In genomic region chr7:44110724-44111635, GRCh38 we compare ENCODE assay signal across 2 cellular contexts.
A peak's percentile ranks its signal among the peaks of the same experiment; 100 is the strongest.
TF ChIP-seq lines count a peak whose summit lies in the region.

No MANE protein-coding gene starts in this region.

TF ChIP-seq in HEK293, 187 proteins besides CTCF, POLR2A, EP300 and RAD21:
- TF ChIP-seq ZFHX2 (tag by site-specific recombination; conservative IDR thresholded peaks at IDR 0.05) = 0 out of 2 replicates have a peak, but pooled peaks have one; percentile 15
- 0 out of 2 replicates have a peak, but pooled peaks have one; percentile 15 for TF ChIP-seq SP2 (tag by site-specific recombination; IDR thresholded peaks at IDR 0.05)
- TF ChIP-seq ZNF138 (tag by site-specific recombination; IDR thresholded peaks at IDR 0.05; ENCODE audit: borderline replicate concordance) = no peak

TF ChIP-seq in K562, 482 proteins besides CTCF, POLR2A, EP300 and RAD21:
- no peak for TF ChIP-seq NCOA2 (IDR thresholded peaks at IDR 0.05; ENCODE audit: partially characterized antibody in 2 of 2)
- peak; percentile 11 to 33; a peak in 1 of 4 replicates for TF ChIP-seq NRF1 (conservative IDR thresholded peaks at IDR 0.05 in 1 of 2, IDR thresholded peaks at IDR 0.05 in 1 of 2)
- TF ChIP-seq, protein P1, sequence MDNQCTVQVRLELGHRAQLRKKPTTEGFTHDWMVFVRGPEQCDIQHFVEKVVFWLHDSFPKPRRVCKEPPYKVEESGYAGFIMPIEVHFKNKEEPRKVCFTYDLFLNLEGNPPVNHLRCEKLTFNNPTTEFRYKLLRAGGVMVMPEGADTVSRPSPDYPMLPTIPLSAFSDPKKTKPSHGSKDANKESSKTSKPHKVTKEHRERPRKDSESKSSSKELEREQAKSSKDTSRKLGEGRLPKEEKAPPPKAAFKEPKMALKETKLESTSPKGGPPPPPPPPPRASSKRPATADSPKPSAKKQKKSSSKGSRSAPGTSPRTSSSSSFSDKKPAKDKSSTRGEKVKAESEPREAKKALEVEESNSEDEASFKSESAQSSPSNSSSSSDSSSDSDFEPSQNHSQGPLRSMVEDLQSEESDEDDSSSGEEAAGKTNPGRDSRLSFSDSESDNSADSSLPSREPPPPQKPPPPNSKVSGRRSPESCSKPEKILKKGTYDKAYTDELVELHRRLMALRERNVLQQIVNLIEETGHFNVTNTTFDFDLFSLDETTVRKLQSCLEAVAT (IDR thresholded peaks at IDR 0.05) = no peak
- TF ChIP-seq HEY1 (CRISPR knock-in tag; IDR thresholded peaks at IDR 0.05; ENCODE audit: borderline replicate concordance) = no peak
- no peak for TF ChIP-seq IFI16 (CRISPR knock-in tag; IDR thresholded peaks at IDR 0.05)
- no peak for TF ChIP-seq CXXC5 (CRISPR knock-in tag; IDR thresholded peaks at IDR 0.05)
- TF ChIP-seq, protein P2, sequence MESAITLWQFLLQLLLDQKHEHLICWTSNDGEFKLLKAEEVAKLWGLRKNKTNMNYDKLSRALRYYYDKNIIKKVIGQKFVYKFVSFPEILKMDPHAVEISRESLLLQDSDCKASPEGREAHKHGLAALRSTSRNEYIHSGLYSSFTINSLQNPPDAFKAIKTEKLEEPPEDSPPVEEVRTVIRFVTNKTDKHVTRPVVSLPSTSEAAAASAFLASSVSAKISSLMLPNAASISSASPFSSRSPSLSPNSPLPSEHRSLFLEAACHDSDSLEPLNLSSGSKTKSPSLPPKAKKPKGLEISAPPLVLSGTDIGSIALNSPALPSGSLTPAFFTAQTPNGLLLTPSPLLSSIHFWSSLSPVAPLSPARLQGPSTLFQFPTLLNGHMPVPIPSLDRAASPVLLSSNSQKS (CRISPR knock-in tag; IDR thresholded peaks at IDR 0.05) = no peak
- no peak for TF ChIP-seq NCOA1 (IDR thresholded peaks at IDR 0.05; ENCODE audit: low read depth)
- TF ChIP-seq NKRF (IDR thresholded peaks at IDR 0.05; ENCODE audit: borderline replicate concordance) = no peak
- TF ChIP-seq ARID2 (IDR thresholded peaks at IDR 0.05) = no peak
- TF ChIP-seq HNRNPK (IDR thresholded peaks at IDR 0.05; ENCODE audit: low read depth, low read length, poor library complexity, severe bottlenecking) = no peak
- TF ChIP-seq CCAR2 (IDR thresholded peaks at IDR 0.05; ENCODE audit: low read depth, low read length) = no peak
- TF ChIP-seq, protein P3, sequence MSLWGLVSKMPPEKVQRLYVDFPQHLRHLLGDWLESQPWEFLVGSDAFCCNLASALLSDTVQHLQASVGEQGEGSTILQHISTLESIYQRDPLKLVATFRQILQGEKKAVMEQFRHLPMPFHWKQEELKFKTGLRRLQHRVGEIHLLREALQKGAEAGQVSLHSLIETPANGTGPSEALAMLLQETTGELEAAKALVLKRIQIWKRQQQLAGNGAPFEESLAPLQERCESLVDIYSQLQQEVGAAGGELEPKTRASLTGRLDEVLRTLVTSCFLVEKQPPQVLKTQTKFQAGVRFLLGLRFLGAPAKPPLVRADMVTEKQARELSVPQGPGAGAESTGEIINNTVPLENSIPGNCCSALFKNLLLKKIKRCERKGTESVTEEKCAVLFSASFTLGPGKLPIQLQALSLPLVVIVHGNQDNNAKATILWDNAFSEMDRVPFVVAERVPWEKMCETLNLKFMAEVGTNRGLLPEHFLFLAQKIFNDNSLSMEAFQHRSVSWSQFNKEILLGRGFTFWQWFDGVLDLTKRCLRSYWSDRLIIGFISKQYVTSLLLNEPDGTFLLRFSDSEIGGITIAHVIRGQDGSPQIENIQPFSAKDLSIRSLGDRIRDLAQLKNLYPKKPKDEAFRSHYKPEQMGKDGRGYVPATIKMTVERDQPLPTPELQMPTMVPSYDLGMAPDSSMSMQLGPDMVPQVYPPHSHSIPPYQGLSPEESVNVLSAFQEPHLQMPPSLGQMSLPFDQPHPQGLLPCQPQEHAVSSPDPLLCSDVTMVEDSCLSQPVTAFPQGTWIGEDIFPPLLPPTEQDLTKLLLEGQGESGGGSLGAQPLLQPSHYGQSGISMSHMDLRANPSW (CRISPR knock-in tag; IDR thresholded peaks at IDR 0.05) = no peak
- peak; percentile 31; the same call in 1 of the 2 replicates for TF ChIP-seq POLR2G (IDR thresholded peaks at IDR 0.05; ENCODE audit: low read depth, low read length)
- TF ChIP-seq, protein P4, sequence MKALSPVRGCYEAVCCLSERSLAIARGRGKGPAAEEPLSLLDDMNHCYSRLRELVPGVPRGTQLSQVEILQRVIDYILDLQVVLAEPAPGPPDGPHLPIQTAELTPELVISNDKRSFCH (CRISPR knock-in tag; IDR thresholded peaks at IDR 0.05) = no peak
- TF ChIP-seq, protein P4 (tag; IDR thresholded peaks at IDR 0.05) = no peak
TF ChIP-seq in K562: peak in this region for 2.
